In genomic region chr16:1363501-1364041, GRCh38 we compare ENCODE assay signal across 9 cellular contexts. TPM values are rescaled to one million over a fixed set of nuclear protein-coding genes. Genes with fewer than 3 reads are reported as not detected.
A peak's percentile ranks its signal among the peaks of the same experiment; 100 is the strongest.
DNase-seq lines count a peak whose midpoint lies in the region; ATAC-seq and TF ChIP-seq lines count a peak whose summit lies in the region.
"Had no signal": no experiment of that assay in that cellular context is flagged by ENCODE, and none has a peak within 500 bp of the region (broad histone marks: within the 10 kb centered on the region; RNA-seq: fewer than 3 reads in every experiment).

No MANE protein-coding gene starts in this region.

- TF ChIP-seq CTCF in WTC11 (IDR thresholded peaks at IDR 0.05) (peak; percentile 77), liver (IDR thresholded peaks at IDR 0.05; ENCODE audit: low read depth, low read length, missing input control) (peak; percentile 71)

- H3K4me3 ChIP-seq in liver (ENCODE audit: low read depth in 1 of 3, low read length in 3 of 3): no peak overlapping the region

- peak; percentile 94 for ATAC-seq in WTC11
- no peak for ATAC-seq in HG03469 (IDR thresholded peaks at IDR 0.05; ENCODE audit: unreplicated experiment)

- peaks cover 15% of the 10 kb centered on the region for H3K36me3 Mint-ChIP-seq in WTC11

- H3K4me3 Mint-ChIP-seq in WTC11: no peak overlapping the region
- H3K4me3 Mint-ChIP-seq: activated naive CD4-positive, alpha-beta T cell treated with anti-CD3 and anti-CD28 coated beads, Interleukin-2, amount 50 U/mL, for 24 hours had no signal

- POLR2A ChIA-PET in WTC11 (lab: Charles Lee): interaction anchor here (0.6 kb wide), 2 partner anchors 77 to 131 kb away, joined by 3 read pairs; no protein-coding TSS in a partner anchor

- peak overlapping the region; percentile 92; the same call in 1 of the 2 replicates for H3K27ac Mint-ChIP-seq in WTC11
- H3K27ac Mint-ChIP-seq: activated naive CD4-positive, alpha-beta T cell treated with anti-CD3 and anti-CD28 coated beads, Interleukin-2, amount 50 U/mL, for 24 hours had no signal

- no peak overlapping the region for H3K9ac ChIP-seq in liver (ENCODE audit: low read depth in 1 of 2, low read length in 2 of 2)

- CTCF ChIA-PET in WTC11 (lab: Charles Lee): interaction anchor here (0.6 to 3.8 kb wide), 26 partner anchors 8 to 342 kb away, joined by 3 to 31 read pairs (median 4); partner anchors contain the start of genes MAPK8IP3, UNKL and UQCC4

- H3K9me3 Mint-ChIP-seq in WTC11: no peaks in the 10 kb centered on the region
- H3K9me3 Mint-ChIP-seq: activated naive CD4-positive, alpha-beta T cell treated with anti-CD3 and anti-CD28 coated beads, Interleukin-2, amount 50 U/mL, for 24 hours had no signal

- H3K27me3 ChIP-seq in liver (ENCODE audit: control insufficient read depth in 4 of 4, insufficient read depth in 4 of 4, low read length in 3 of 4): no peaks in the 10 kb centered on the region

- TF ChIP-seq RAD21 in liver (IDR thresholded peaks at IDR 0.05): peak; percentile 72 to 84

- H3K9me3 ChIP-seq in liver (ENCODE audit: control insufficient read depth in 4 of 4, low read length in 3 of 4): no peaks in the 10 kb centered on the region

- 44% methylated on average over 18 of the region's 18 CpGs for WGBS in liver

- no peak overlapping the region for H3K27ac ChIP-seq in liver (ENCODE audit: low read depth in 1 of 2, low read length in 2 of 2)

- H3K4me1 Mint-ChIP-seq in WTC11: no peaks in the 10 kb centered on the region
- H3K4me1 Mint-ChIP-seq: activated naive CD4-positive, alpha-beta T cell treated with anti-CD3 and anti-CD28 coated beads, Interleukin-2, amount 50 U/mL, for 24 hours had no signal

- no peaks in the 10 kb centered on the region for H3K4me1 ChIP-seq in liver (ENCODE audit: control insufficient read depth in 4 of 4, insufficient read depth in 4 of 4, low read length in 3 of 4)

- peaks cover 4 to 54% (median 33%) of the 10 kb centered on the region in 4 donors for H3K36me3 ChIP-seq in liver (ENCODE audit: control insufficient read depth in 4 of 4, insufficient read depth in 3 of 4, low read depth in 1 of 4, low read length in 3 of 4)

- peak; percentile 12 for DNase-seq in GDM1 (lab: John Stamatoyannopoulos, UW)
- peak; percentile 17 to 24 for DNase-seq in Kasumi-1 (lab: John Stamatoyannopoulos, UW)
- peak; percentile 79 for DNase-seq in WTC11 (ENCODE audit: low spot score)
- DNase-seq in central memory CD4-positive, alpha-beta T cell: peak; percentile 61
- peak; percentile 26 to 49 for DNase-seq in stimulated activated CD8-positive, alpha-beta memory T cell treated with anti-CD3 and anti-CD28 coated beads, Interleukin-2, amount 100 ng/mL, for 1 hour (ENCODE audit: low read depth in 2 of 2)
- DNase-seq in NCI-H446 treated with DMSO at 0.1 percent for 48 hours (lab: John Stamatoyannopoulos, UW): no peak

- H3K27me3 Mint-ChIP-seq in WTC11 (ENCODE audit: low read depth): no peaks in the 10 kb centered on the region
- H3K27me3 Mint-ChIP-seq: activated naive CD4-positive, alpha-beta T cell treated with anti-CD3 and anti-CD28 coated beads, Interleukin-2, amount 50 U/mL, for 24 hours had no signal

TF ChIP-seq in WTC11, 78 proteins besides CTCF, POLR2A, EP300 and RAD21 (continues in another document):
- TF ChIP-seq AR (CRISPR knock-in tag; IDR thresholded peaks at IDR 0.05) (no peak), ATF3 (CRISPR knock-in tag; conservative IDR thresholded peaks at IDR 0.05) (no peak), ETV6 (CRISPR knock-in tag; IDR thresholded peaks at IDR 0.05) (no peak), ZNF121 (CRISPR knock-in tag; IDR thresholded peaks at IDR 0.05) (peak; percentile 49; the same call in 1 of the 2 replicates), PRRX2 (CRISPR knock-in tag; IDR thresholded peaks at IDR 0.05) (no peak), ESRRA (CRISPR knock-in tag; IDR thresholded peaks at IDR 0.05; ENCODE audit: borderline replicate concordance) (no peak)

TF ChIP-seq in liver, 16 proteins besides CTCF, POLR2A, EP300 and RAD21:
- TF ChIP-seq EGR1 (IDR thresholded peaks at IDR 0.05; ENCODE audit: low read depth in 2 of 2) (no peak), FOXA1 (IDR thresholded peaks at IDR 0.05) (no peak)

RNA-seq across cellular contexts. Expression of gene GNPTG, which starts 11.8 kb away (rescaled TPM):
- total RNA-seq in WTC11 (2021): 31.1 to 39.1 TPM (median 35.9 TPM) in 3 replicates
- total RNA-seq in liver: 10 to 100 TPM; 24.4 to 31.4 TPM
- polyA plus RNA-seq in liver: 10 to 100 TPM; 50.7 to 79.6 TPM

RNA-seq across cellular contexts. Expression of gene TSR3, which starts 11.9 kb away (rescaled TPM):
- total RNA-seq in WTC11 (2021) (63.0 to 66.3 TPM (median 66.2 TPM) in 3 replicates), liver (10 to 100 TPM; 20.3 to 29.5 TPM)
- 10 to 100 TPM; 28.3 to 29.9 TPM for polyA plus RNA-seq in liver

RNA-seq across cellular contexts. Expression of gene BAIAP3, which starts 30.1 kb away (rescaled TPM):
- total RNA-seq in WTC11 (2021): 15.2 to 18.8 TPM (median 16.5 TPM) in 3 replicates
- 1 to 10 TPM; 2.3 to 2.8 TPM for total RNA-seq in liver
- polyA plus RNA-seq in liver: 1 to 10 TPM; 1.6 to 3.8 TPM

RNA-seq across cellular contexts. Expression of gene UNKL, which starts 50.9 kb away (rescaled TPM):
- total RNA-seq in WTC11 (2021): 42.0 to 53.3 TPM (median 42.3 TPM) in 3 replicates
- 10 to 100 TPM in 1 of 2 donors, 1 to 10 TPM in 1; 7.1 to 14.7 TPM for total RNA-seq in liver
- 1 to 10 TPM; 3.5 to 6.1 TPM for polyA plus RNA-seq in liver

RNA-seq across cellular contexts. Expression of gene UBE2I, which starts 54.1 kb away (rescaled TPM):
- total RNA-seq in WTC11 (2021) (211 to 229 TPM (median 222 TPM) in 3 replicates), liver (10 to 100 TPM; 21.8 to 23.9 TPM)
- polyA plus RNA-seq in liver: 10 to 100 TPM; 19.4 to 23.2 TPM
